In genomic region chr17:81960130-81960958, GRCh38 we compare ENCODE assay signal across 10 cellular contexts. TPM values are rescaled to one million over a fixed set of nuclear protein-coding genes. Genes with fewer than 3 reads are reported as not detected.
DNase-seq lines count a peak whose midpoint lies in the region; ATAC-seq and TF ChIP-seq lines count a peak whose summit lies in the region.
"Had no signal": no experiment of that assay in that cellular context is flagged by ENCODE, and none has a peak within 500 bp of the region (broad histone marks: within the 10 kb centered on the region; RNA-seq: fewer than 3 reads in every experiment).

No MANE protein-coding gene starts in this region.

- H3K4me1 ChIP-seq in stomach, result peaks cover 20 to 28% (median 26%) of the 10 kb centered on the region in 4 donors

- H3K27me3 ChIP-seq in stomach, result peaks cover 19 to 92% (median 53%) of the 10 kb centered on the region in 3 donors

- H3K4me3 ChIP-seq in SK-N-MC (peak overlapping the region; percentile 75), stomach (peak overlapping the region; percentile 44 to 62 (median 48))

- H3K9ac ChIP-seq in SK-N-MC (ENCODE audit: insufficient read length), result peak overlapping the region; percentile 26

- no peaks in the 10 kb centered on the region for H3K36me3 ChIP-seq in SK-N-MC (ENCODE audit: insufficient read depth, low read length)
- no peaks in the 10 kb centered on the region for H3K36me3 ChIP-seq in stomach

- H3K9me3 ChIP-seq in SK-N-MC (ENCODE audit: low read depth, low read length) (no peaks in the 10 kb centered on the region), stomach (no peaks in the 10 kb centered on the region)

- intact Hi-C loops in stomach (cut with DNase I; ENCODE audit: low total_unique reads), result loop anchor here (5.0 kb wide), 1 partner anchor 57 kb away; no protein-coding TSS in a partner anchor

- no peak for TF ChIP-seq EP300 in stomach (IDR thresholded peaks at IDR 0.05)

- peak in 2 of 3 experiments; percentile 49 to 63 for DNase-seq in NCI-H1417 (lab: John Stamatoyannopoulos, UW)
- DNase-seq in NCI-H1417 treated with DMSO at 0.1 percent for 48 hours (lab: John Stamatoyannopoulos, UW), result no peak
- no peak for DNase-seq in SK-N-MC (ENCODE audit: low read depth, low spot score)
- DNase-seq in islet precursor cell, result peak; percentile 69
- no peak for DNase-seq in stomach
- DNase-seq in hypothalamus (lab: John Stamatoyannopoulos, UW), result no peak
- no peak for DNase-seq in GDM1 (lab: John Stamatoyannopoulos, UW)
- DNase-seq: cerebellar nuclear complex had no signal

- TF ChIP-seq POLR2A in stomach (IDR thresholded peaks at IDR 0.05), result no peak

- TF ChIP-seq CTCF in stomach (IDR thresholded peaks at IDR 0.05), result no peak

- WGBS in stomach, 5 donors, result 0 to 5% (median 2%) methylated on average over 23 to 91 of the region's 98 CpGs

- H3K27ac ChIP-seq in SK-N-MC (no peak overlapping the region), stomach (no peak overlapping the region)

- ATAC-seq in HG03108 (IDR thresholded peaks at IDR 0.05; ENCODE audit: unreplicated experiment), result no peak

RNA-seq across cellular contexts. Expression of gene NOTUM, which starts 0.6 kb away (rescaled TPM):
- total RNA-seq in stomach, result 1 to 10 TPM in 1 of 5 donors, under 1 TPM in 1, not detected in 3; 0.58 to 1.5 TPM
- polyA plus RNA-seq in stomach, result 1 to 10 TPM in 1 of 3 donors, under 1 TPM in 2; 0.37 to 3.8 (median 0.46) TPM
- total RNA-seq: left cardiac atrium had no signal

RNA-seq across cellular contexts. Expression of gene MYADML2, which starts 13.3 kb away (rescaled TPM):
- not detected for total RNA-seq in stomach
- polyA plus RNA-seq in stomach, result not detected

RNA-seq across cellular contexts. Expression of gene ASPSCR1, which starts 17.1 kb away (rescaled TPM):
- total RNA-seq in stomach, result 100 to 1,000 TPM in 1 of 5 donors, 10 to 100 TPM in 4; 11.7 to 143 (median 34.8) TPM
- 10 to 100 TPM; 56.9 to 82.0 (median 60.8) TPM for polyA plus RNA-seq in stomach

RNA-seq across cellular contexts. Expression of gene PYCR1, which starts 23.2 kb away (rescaled TPM):
- total RNA-seq in stomach, result 10 to 100 TPM in 3 of 5 donors, 1 to 10 TPM in 1, not detected in 1; 8.9 to 28.8 (median 15.7) TPM
- 10 to 100 TPM; 20.0 to 73.8 (median 47.4) TPM for polyA plus RNA-seq in stomach

RNA-seq across cellular contexts. Expression of gene MAFG, which starts 32.8 kb away (rescaled TPM):
- total RNA-seq in stomach, result 10 to 100 TPM in 4 of 5 donors, 1 to 10 TPM in 1; 2.3 to 30.4 (median 20.3) TPM
- polyA plus RNA-seq in stomach, result 1 to 10 TPM; 7.2 to 8.9 (median 8.1) TPM

Comparison
In these comparisons a context has a peak if more than half of its experiments do, and no peak if none do; other contexts are left out.
1. DNase-seq: peak in NCI-H1417 (2 of 3) and islet precursor cell (single experiment); none in NCI-H1417 treated with DMSO at 0.1 percent for 48 hours (single experiment), SK-N-MC (single experiment), stomach (single experiment), hypothalamus (0 of 51) and GDM1 (single experiment).